In genomic region chr3:12192655-12193484, GRCh38 we compare ENCODE assay signal across 17 cellular contexts. TPM values are rescaled to one million over a fixed set of nuclear protein-coding genes. Genes with fewer than 3 reads are reported as not detected.
DNase-seq lines count a peak whose midpoint lies in the region; ATAC-seq, FAIRE-seq and TF ChIP-seq lines count a peak whose summit lies in the region.
"Had no signal": no experiment of that assay in that cellular context is flagged by ENCODE, and none has a peak within 500 bp of the region (broad histone marks: within the 10 kb centered on the region; RNA-seq: fewer than 3 reads in every experiment).

No MANE protein-coding gene starts in this region.

- H3K4me1 Mint-ChIP-seq in activated CD4-positive, alpha-beta T cell treated with anti-CD3 and anti-CD28 coated beads, Interleukin-2, amount 10 ng/mL, durations not matched to agents 24 days and 14 days: peaks cover 79% of the 10 kb centered on the region
- H3K4me1 Mint-ChIP-seq in activated T-helper 2 cell treated with anti-CD3 and anti-CD28 coated beads, Interferon-gamma antibody, Interleukin-2, Interleukin-4, amounts not matched to agents 10 μg/mL and 5 μg/mL and 100 μg/mL, durations not matched to agents 14 hours and 24 hours and 36 hours (ENCODE audit: low read depth): peaks cover 78% of the 10 kb centered on the region

- 94% methylated on average over 3 of the region's 3 CpGs for WGBS in suprapubic skin
- 81 to 86% methylated on average over 3 of the region's 3 CpGs for whole genome bisulfite sequencing in body of pancreas, 2 donors

- H3K27me3 Mint-ChIP-seq in activated CD4-positive, alpha-beta T cell treated with anti-CD3 and anti-CD28 coated beads, Interleukin-2, amount 10 ng/mL, durations not matched to agents 24 days and 14 days: no peaks in the 10 kb centered on the region
- no peaks in the 10 kb centered on the region for H3K27me3 Mint-ChIP-seq in activated T-helper 2 cell treated with anti-CD3 and anti-CD28 coated beads, Interferon-gamma antibody, Interleukin-2, Interleukin-4, amounts not matched to agents 10 μg/mL and 5 μg/mL and 100 μg/mL, durations not matched to agents 14 hours and 24 hours and 36 hours (ENCODE audit: low read depth)

- no peak for DNase-seq in activated CD4-positive, alpha-beta T cell treated with anti-CD3 and anti-CD28 coated beads, Interleukin-2, amount 10 ng/mL, durations not matched to agents 24 days and 14 days
- DNase-seq in activated CD4-positive, alpha-beta T cell treated with anti-CD3 and anti-CD28 coated beads for 1 hour: no peak
- no peak for DNase-seq in activated T-helper 2 cell treated with anti-CD3 and anti-CD28 coated beads, Interferon-gamma antibody, Interleukin-2, Interleukin-4, amounts not matched to agents 10 μg/mL and 5 μg/mL and 100 μg/mL, durations not matched to agents 14 hours and 24 hours and 36 hours (ENCODE audit: low spot score)
- no peak for DNase-seq in keratinocyte (ENCODE audit: low read depth, low spot score)
- DNase-seq in suprapubic skin (ENCODE audit: low spot score in 2 of 2): no peak
- no peak for DNase-seq in body of pancreas
- DNase-seq: activated CD4-positive, CD25-positive, alpha-beta regulatory T cell treated with anti-CD3 and anti-CD28 coated beads, Interleukin-2, amount 50 U/mL, for 72 hours; activated effector memory CD4-positive, alpha-beta T cell treated with Interleukin-2 at 50 U/mL for 16 hours; kidney; naive B cell; NCI-H1105 treated with DMSO at 0.1 percent for 48 hours had no signal

- H3K4me3 ChIP-seq in keratinocyte (ENCODE audit: control insufficient read depth in 2 of 3, extremely low read depth in 1 of 3, insufficient read depth in 2 of 3, low read depth in 1 of 3, low read length in 3 of 3) (no peak overlapping the region), suprapubic skin (no peak overlapping the region), body of pancreas (no peak overlapping the region)

- intact Hi-C loops in activated CD4-positive, alpha-beta T cell treated with anti-CD3 and anti-CD28 coated beads, Interleukin-2, amount 10 ng/mL, durations not matched to agents 24 days and 14 days (cut with micrococcal nuclease): loop anchor here (1.0 to 10.0 kb wide), 5 partner anchors 14 to 819 kb away; no protein-coding TSS in a partner anchor
- intact Hi-C loops in activated T-helper 2 cell treated with anti-CD3 and anti-CD28 coated beads, Interferon-gamma antibody, Interleukin-2, Interleukin-4, amounts not matched to agents 10 μg/mL and 5 μg/mL and 100 μg/mL, durations not matched to agents 14 hours and 24 hours and 36 hours (cut with micrococcal nuclease): loop anchor here (1.0 to 10.0 kb wide), 6 partner anchors 14 to 819 kb away; partner anchors contain the start of gene TSEN2
- intact Hi-C loops in body of pancreas (cut with DNase I): no loop called here

- H3K27me3 ChIP-seq in keratinocyte (ENCODE audit: control insufficient read depth, extremely low read depth, insufficient read depth, low read length) (no peaks in the 10 kb centered on the region), suprapubic skin (no peaks in the 10 kb centered on the region), body of pancreas (no peaks in the 10 kb centered on the region)

- H3K4me2 ChIP-seq in keratinocyte (ENCODE audit: control insufficient read depth, extremely low read depth, insufficient read depth, low read depth, low read length): peak overlapping the region; percentile 48

- no peaks in the 10 kb centered on the region for H3K9me3 ChIP-seq in keratinocyte (ENCODE audit: control insufficient read depth, low read depth, low read length)
- no peaks in the 10 kb centered on the region for H3K9me3 ChIP-seq in suprapubic skin
- H3K9me3 ChIP-seq in body of pancreas: no peaks in the 10 kb centered on the region

- no peaks in the 10 kb centered on the region for H3K36me3 Mint-ChIP-seq in activated CD4-positive, alpha-beta T cell treated with anti-CD3 and anti-CD28 coated beads, Interleukin-2, amount 10 ng/mL, durations not matched to agents 24 days and 14 days (ENCODE audit: low read depth)
- H3K36me3 Mint-ChIP-seq in activated T-helper 2 cell treated with anti-CD3 and anti-CD28 coated beads, Interferon-gamma antibody, Interleukin-2, Interleukin-4, amounts not matched to agents 10 μg/mL and 5 μg/mL and 100 μg/mL, durations not matched to agents 14 hours and 24 hours and 36 hours (ENCODE audit: low read depth): peaks cover 3% of the 10 kb centered on the region
- H3K36me3 Mint-ChIP-seq: naive B cell had no signal

- TF ChIP-seq POLR2A in suprapubic skin (IDR thresholded peaks at IDR 0.05) (no peak), body of pancreas (IDR thresholded peaks at IDR 0.05) (no peak)

- H3K36me3 ChIP-seq in keratinocyte (ENCODE audit: control insufficient read depth in 2 of 2, extremely low read depth in 1 of 2, insufficient read depth in 2 of 2, low read length in 2 of 2) (no peaks in the 10 kb centered on the region), suprapubic skin (no peaks in the 10 kb centered on the region), body of pancreas (replicated peaks in 1 of 2; ENCODE audit: insufficient read depth in 1 of 2, low read depth in 2 of 2) (no peaks in the 10 kb centered on the region)

- peak overlapping the region; percentile 93 for H3K27ac Mint-ChIP-seq in activated CD4-positive, alpha-beta T cell treated with anti-CD3 and anti-CD28 coated beads, Interleukin-2, amount 10 ng/mL, durations not matched to agents 24 days and 14 days
- peak overlapping the region; percentile 95 for H3K27ac Mint-ChIP-seq in activated T-helper 2 cell treated with anti-CD3 and anti-CD28 coated beads, Interferon-gamma antibody, Interleukin-2, Interleukin-4, amounts not matched to agents 10 μg/mL and 5 μg/mL and 100 μg/mL, durations not matched to agents 14 hours and 24 hours and 36 hours
- H3K27ac Mint-ChIP-seq: naive B cell had no signal

- no peaks in the 10 kb centered on the region for H3K9me3 Mint-ChIP-seq in activated CD4-positive, alpha-beta T cell treated with anti-CD3 and anti-CD28 coated beads, Interleukin-2, amount 10 ng/mL, durations not matched to agents 24 days and 14 days
- H3K9me3 Mint-ChIP-seq in activated T-helper 2 cell treated with anti-CD3 and anti-CD28 coated beads, Interferon-gamma antibody, Interleukin-2, Interleukin-4, amounts not matched to agents 10 μg/mL and 5 μg/mL and 100 μg/mL, durations not matched to agents 14 hours and 24 hours and 36 hours: no peaks in the 10 kb centered on the region
- H3K9me3 Mint-ChIP-seq: naive B cell had no signal

- no peak for TF ChIP-seq EP300 in suprapubic skin (IDR thresholded peaks at IDR 0.05)

- H3K9ac ChIP-seq in keratinocyte (ENCODE audit: control insufficient read depth, extremely low read depth, insufficient read depth, low read length): no peak overlapping the region

- no peak for ATAC-seq in HG02588 (IDR thresholded peaks at IDR 0.05; ENCODE audit: unreplicated experiment)
- ATAC-seq in HG02973 (IDR thresholded peaks at IDR 0.05; ENCODE audit: unreplicated experiment): no peak
- no peak for ATAC-seq in body of pancreas

- H3K4me1 ChIP-seq in keratinocyte (ENCODE audit: control insufficient read depth, extremely low read depth, insufficient read depth, low read length): peaks cover 43% of the 10 kb centered on the region
- peaks cover 27% of the 10 kb centered on the region for H3K4me1 ChIP-seq in suprapubic skin
- no peaks in the 10 kb centered on the region for H3K4me1 ChIP-seq in body of pancreas

- FAIRE-seq in keratinocyte (lab: Jason Lieb, UNC): no peak
- FAIRE-seq: A204.1, bronchial epithelial cell, G401.6, kidney had no signal

- no peak overlapping the region for H2AFZ ChIP-seq in keratinocyte (ENCODE audit: control insufficient read depth, low read length)

- H4K20me1 ChIP-seq in keratinocyte (ENCODE audit: control insufficient read depth, extremely low read depth, insufficient read depth, low read length): no peaks in the 10 kb centered on the region

- H3K27ac ChIP-seq in keratinocyte (ENCODE audit: control insufficient read depth, insufficient read depth, low read length) (peak overlapping the region; percentile 73), suprapubic skin (peak overlapping the region; percentile 67), body of pancreas (no peak overlapping the region)

- H3K79me2 ChIP-seq in keratinocyte (ENCODE audit: control insufficient read depth, insufficient read depth, low read length): no peaks in the 10 kb centered on the region

- TF ChIP-seq CTCF in keratinocyte (optimal IDR thresholded peaks at IDR 0.05 in 1 of 3, IDR thresholded peaks at IDR 0.05 in 1 of 3, conservative IDR thresholded peaks at IDR 0.05 in 1 of 3; ENCODE audit: extremely low read depth in 1 of 3, insufficient read depth in 2 of 3, low read length in 3 of 3) (no peak), suprapubic skin (IDR thresholded peaks at IDR 0.05) (no peak), body of pancreas (IDR thresholded peaks at IDR 0.05) (no peak)

- peak overlapping the region; percentile 11 for H3K4me3 Mint-ChIP-seq in activated CD4-positive, alpha-beta T cell treated with anti-CD3 and anti-CD28 coated beads, Interleukin-2, amount 10 ng/mL, durations not matched to agents 24 days and 14 days
- H3K4me3 Mint-ChIP-seq in activated T-helper 2 cell treated with anti-CD3 and anti-CD28 coated beads, Interferon-gamma antibody, Interleukin-2, Interleukin-4, amounts not matched to agents 10 μg/mL and 5 μg/mL and 100 μg/mL, durations not matched to agents 14 hours and 24 hours and 36 hours (ENCODE audit: low read depth): no peak overlapping the region
- H3K4me3 Mint-ChIP-seq: naive B cell had no signal

- no peaks in the 10 kb centered on the region for H3K9me1 ChIP-seq in keratinocyte (ENCODE audit: control insufficient read depth, extremely low read depth, insufficient read depth, low read length)

- dilution Hi-C loops in keratinocyte (cut with MboI; ENCODE audit: extremely low pct_ligation_motif_present, low sequenced_read_pairs): no loop called here

RNA-seq across cellular contexts. Expression of gene TIMP4, which starts 34.2 kb away (rescaled TPM):
- total RNA-seq in activated CD4-positive, alpha-beta T cell treated with anti-CD3 and anti-CD28 coated beads, Interleukin-2, amount 10 ng/mL, durations not matched to agents 24 days and 14 days: 0.19 and 0.33 TPM in 2 replicates
- 0.41 and 0.92 TPM in 2 replicates for total RNA-seq in activated T-helper 2 cell treated with anti-CD3 and anti-CD28 coated beads, Interferon-gamma antibody, Interleukin-2, Interleukin-4, amounts not matched to agents 10 μg/mL and 5 μg/mL and 100 μg/mL, durations not matched to agents 14 hours and 24 hours and 36 hours
- 0.07 to 0.18 TPM (median 0.09 TPM) in 3 replicates for polyA plus RNA-seq in keratinocyte
- polyA plus RNA-seq in keratinocyte (2011; ENCODE audit: low read depth): not detected
- 0.10 and 0.14 TPM in 2 replicates for polyA plus RNA-seq in keratinocyte (2011; cell fraction: cytosol; rRNA removed)
- not detected in 2 replicates for polyA plus RNA-seq in keratinocyte (2011; cell fraction: nucleus; rRNA removed)
- not detected in 2 replicates for polyA plus RNA-seq in keratinocyte (2012; ENCODE audit: low replicate concordance)
- 0.42 to 0.66 TPM in 2 of 3 replicates, not detected in the other for polyA minus RNA-seq in keratinocyte
- not detected for polyA minus RNA-seq in keratinocyte (2011; cell fraction: cytosol; rRNA and poly(A)+ RNA removed)
- not detected in 2 replicates for polyA minus RNA-seq in keratinocyte (2011; cell fraction: nucleus; rRNA and poly(A)+ RNA removed)
- total RNA-seq in suprapubic skin (10 to 100 TPM in 3 of 4 donors, 1 to 10 TPM in 1; 6.9 to 24.5 (median 16.5) TPM), body of pancreas (10 to 100 TPM; 11.7 to 41.5 TPM)
- total RNA-seq: T-helper 1 cell treated with Interleukin-12 subunit alpha and Interleukin-12 subunit beta and Interleukin-4 antibody, amounts not matched to agents 30 ng/mL and 1 ng/mL, for 36 hours had no signal

Comparison
In these comparisons a context has a peak if more than half of its experiments do, and no peak if none do; other contexts are left out.
1. H3K27ac ChIP-seq: peak in keratinocyte (single experiment) and suprapubic skin (single experiment); none in body of pancreas (0 of 4).